1 cellular context compared by ENCODE assay signal in genomic region chr3:194166682-194167479, GRCh38.
A peak's percentile ranks its signal among the peaks of the same experiment; 100 is the strongest.
TF ChIP-seq lines count a peak whose summit lies in the region.

No MANE protein-coding gene starts in this region.

TF ChIP-seq in K562, 482 proteins besides CTCF, POLR2A, EP300 and RAD21 (continued from another document and continues in another):
- TF ChIP-seq CUX1 (CRISPR knock-in tag; IDR thresholded peaks at IDR 0.05) (no peak), ETV1 (tag; conservative IDR thresholded peaks at IDR 0.05; ENCODE audit: low read depth) (peak; percentile 34), REST (CRISPR knock-in tag; IDR thresholded peaks at IDR 0.05; ENCODE audit: low read depth) (no peak), ARID1B (IDR thresholded peaks at IDR 0.05) (peak; percentile 39; the same call in 1 of the 2 replicates), ZNF740 (CRISPR knock-in tag; IDR thresholded peaks at IDR 0.05) (no peak), ZNF740 (tag; IDR thresholded peaks at IDR 0.05) (no peak), NR1H2 (CRISPR knock-in tag; IDR thresholded peaks at IDR 0.05) (no peak), BRF1 (IDR thresholded peaks at IDR 0.05; ENCODE audit: borderline replicate concordance, extremely low read depth, insufficient read length) (no peak), HBP1 (CRISPR knock-in tag; IDR thresholded peaks at IDR 0.05) (no peak), ZNF133 (CRISPR knock-in tag; IDR thresholded peaks at IDR 0.05) (no peak), KDM4B (IDR thresholded peaks at IDR 0.05; ENCODE audit: borderline replicate concordance in 2 of 2, low read depth in 1 of 2) (no peak), MTA2 (IDR thresholded peaks at IDR 0.05; ENCODE audit: low read depth) (no peak), ZNF395 (CRISPR knock-in tag; IDR thresholded peaks at IDR 0.05) (peak; percentile 30; the same call in 1 of the 2 replicates), ZNF354B (CRISPR knock-in tag; IDR thresholded peaks at IDR 0.05) (no peak), ZNF75A (CRISPR knock-in tag; IDR thresholded peaks at IDR 0.05) (no peak), ZZZ3 (IDR thresholded peaks at IDR 0.05) (no peak), SIN3A (IDR thresholded peaks at IDR 0.05; ENCODE audit: borderline replicate concordance in 2 of 2, control insufficient read depth in 1 of 2, low read depth in 2 of 2, low read length in 2 of 2) (no peak), HDAC1 (IDR thresholded peaks at IDR 0.05) (0 out of 4 replicates have a peak, but pooled peaks of 1 of the 2 experiments have one; percentile 17), ZNF57 (CRISPR knock-in tag; IDR thresholded peaks at IDR 0.05) (no peak), E2F8 (IDR thresholded peaks at IDR 0.05; ENCODE audit: low read depth, partially characterized antibody) (no peak), ZBED1 (IDR thresholded peaks at IDR 0.05) (no peak), PRDM10 (IDR thresholded peaks at IDR 0.05; ENCODE audit: partially characterized antibody) (peak; percentile 63), RREB1 (CRISPR knock-in tag; IDR thresholded peaks at IDR 0.05) (no peak)
